ENCODE assay signal across 12 cellular contexts in the genomic region with DNA sequence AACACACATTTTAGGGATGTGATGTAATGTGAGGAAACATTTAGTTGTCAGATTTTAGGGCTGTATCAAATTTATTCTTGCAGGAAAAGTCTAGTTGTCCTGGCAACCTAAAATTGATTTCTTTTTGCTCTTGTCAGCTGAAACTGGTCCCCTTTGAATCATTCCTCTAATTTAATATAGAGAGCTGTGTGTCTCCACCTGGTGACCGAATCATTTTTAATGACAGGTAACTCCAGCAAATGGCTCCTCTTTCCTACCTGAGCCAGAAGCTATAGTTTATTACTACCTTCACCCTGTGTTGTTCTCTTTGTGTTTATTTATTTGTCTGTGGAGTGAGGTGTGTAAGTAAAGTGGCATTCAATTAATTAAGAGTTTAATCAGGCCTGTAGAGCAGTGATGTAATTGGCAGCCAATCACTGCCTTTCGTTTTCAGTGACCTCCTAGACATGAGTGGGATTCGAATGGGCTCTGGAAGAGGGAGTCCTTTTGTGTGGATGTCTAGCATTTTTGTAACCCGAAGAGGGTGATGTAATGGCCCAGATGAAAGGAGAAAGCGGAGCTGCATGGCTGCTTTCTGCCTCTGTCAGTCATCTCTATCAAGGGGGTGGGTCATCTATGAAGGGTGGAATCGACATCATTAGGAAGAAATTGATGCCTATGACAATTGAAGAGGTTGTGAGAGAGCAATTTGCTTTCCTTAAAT.
A peak's percentile ranks its signal among the peaks of the same experiment; 100 is the strongest.
DNase-seq lines count a peak whose midpoint lies in the region; ATAC-seq and TF ChIP-seq lines count a peak whose summit lies in the region.
"Had no signal": no experiment of that assay in that cellular context is flagged by ENCODE, and none has a peak within 500 bp of the region (broad histone marks: within the 10 kb centered on the region; RNA-seq: fewer than 3 reads in every experiment).

No MANE protein-coding gene starts in this region.

- TF ChIP-seq RAD21 in SK-N-SH (IDR thresholded peaks at IDR 0.05; ENCODE audit: low read length) = no peak

- H3K27me3 ChIP-seq in right atrium auricular region = no peaks in the 10 kb centered on the region
- no peaks in the 10 kb centered on the region for H3K27me3 ChIP-seq in SK-N-SH (ENCODE audit: insufficient read depth)
- H3K27me3 ChIP-seq in uterus = no peaks in the 10 kb centered on the region
- H3K27me3 ChIP-seq in tibial nerve = no peaks in the 10 kb centered on the region

- no peak overlapping the region for H3K4me2 ChIP-seq in SK-N-SH

- no peak for TF ChIP-seq POLR2A in uterus (IDR thresholded peaks at IDR 0.05)
- TF ChIP-seq POLR2A in tibial nerve (IDR thresholded peaks at IDR 0.05) = no peak

- peaks cover 92% of the 10 kb centered on the region for H3K79me2 ChIP-seq in SK-N-SH (ENCODE audit: insufficient read depth)

- TF ChIP-seq EP300 in SK-N-SH (IDR thresholded peaks at IDR 0.05; ENCODE audit: borderline replicate concordance in 1 of 2, low read depth in 1 of 2, low read length in 1 of 2) = no peak
- TF ChIP-seq EP300 in tibial nerve (IDR thresholded peaks at IDR 0.05) = no peak

- CTCF ChIA-PET in SK-N-SH (lab: Yijun Ruan, JAX) = no interaction called here

- H3K9me2 ChIP-seq in SK-N-SH = no peaks in the 10 kb centered on the region

- no peaks in the 10 kb centered on the region for H3K36me3 ChIP-seq in right atrium auricular region
- peaks cover 0 to 5% of the 10 kb centered on the region in 2 experiments for H3K36me3 ChIP-seq in SK-N-SH (replicated peaks in 1 of 2; ENCODE audit: control insufficient read depth in 1 of 2, insufficient read depth in 2 of 2, low read length in 1 of 2)
- no peaks in the 10 kb centered on the region for H3K36me3 ChIP-seq in uterus
- H3K36me3 ChIP-seq in tibial nerve = no peaks in the 10 kb centered on the region

- no peak overlapping the region for H3K9ac ChIP-seq in SK-N-SH

- POLR2A ChIA-PET in SK-N-SH (lab: Yijun Ruan, JAX) = no interaction called here

- no peaks in the 10 kb centered on the region for H4K20me1 ChIP-seq in SK-N-SH (ENCODE audit: insufficient read depth)

- H3K27ac ChIP-seq in right atrium auricular region (peak overlapping the region; percentile 45 to 67), SK-N-SH (ENCODE audit: low read depth in 2 of 2, low read length in 1 of 2) (no peak overlapping the region), uterus (peak overlapping the region; percentile 56 to 97), tibial nerve (peak overlapping the region in 1 of 4 donors; percentile 33)

- no peak for ATAC-seq in left cardiac atrium
- ATAC-seq in HG03457 (IDR thresholded peaks at IDR 0.05; ENCODE audit: unreplicated experiment) = no peak

- H3K4me1 ChIP-seq in right atrium auricular region (peaks cover 0 to 67% of the 10 kb centered on the region in 2 donors), SK-N-SH (ENCODE audit: control insufficient read depth in 1 of 2, insufficient read depth in 2 of 2, low read depth in 1 of 2, low read length in 1 of 2) (peaks cover 0 to 17% of the 10 kb centered on the region in 2 experiments; a peak in 2 of 4 replicates), uterus (peaks cover 17 to 18% of the 10 kb centered on the region in 2 donors), tibial nerve (peaks cover 0 to 52% (median 17%) of the 10 kb centered on the region in 4 donors)

- H3K4me3 ChIP-seq in right atrium auricular region (no peak overlapping the region), SK-N-SH (ENCODE audit: low read depth in 2 of 2, low read length in 1 of 2) (no peak overlapping the region), uterus (no peak overlapping the region), tibial nerve (no peak overlapping the region)

- H3K9me3 ChIP-seq in right atrium auricular region (no peaks in the 10 kb centered on the region), SK-N-SH (no peaks in the 10 kb centered on the region), uterus (no peaks in the 10 kb centered on the region), tibial nerve (no peaks in the 10 kb centered on the region)

- H3F3A ChIP-seq in SK-N-SH (replicated peaks; ENCODE audit: insufficient read depth) = peaks cover 7% of the 10 kb centered on the region

- WGBS in SK-N-SH (ENCODE audit: low lambda C conversion rate) = 32% methylated on average over 6 of the region's 6 CpGs
- WGBS in tibial nerve, 2 donors = 55 to 59% methylated on average over 6 of the region's 6 CpGs

- H2AFZ ChIP-seq in SK-N-SH (ENCODE audit: low read depth) = no peak overlapping the region

- no peak for TF ChIP-seq CTCF in right atrium auricular region (IDR thresholded peaks at IDR 0.05)
- TF ChIP-seq CTCF in SK-N-SH (IDR thresholded peaks at IDR 0.05) = no peak
- TF ChIP-seq CTCF in uterus (IDR thresholded peaks at IDR 0.05) = no peak
- TF ChIP-seq CTCF in tibial nerve (IDR thresholded peaks at IDR 0.05) = no peak

- DNase-seq in right atrium auricular region (ENCODE audit: low spot score) = no peak
- DNase-seq in left cardiac atrium = no peak
- no peak for DNase-seq in SK-N-SH
- DNase-seq in left kidney (ENCODE audit: low read depth, low spot score) = peak; percentile 66
- DNase-seq in uterus = no peak
- no peak for DNase-seq in tibial nerve (ENCODE audit: low spot score in 2 of 2)
- no peak for DNase-seq in activated gamma-delta T cell treated with Interleukin-2 at 50 U/mL for 16 hours
- DNase-seq: activated CD4-positive, alpha-beta T cell treated with anti-CD3 and anti-CD28 coated beads for 48 hours; activated effector memory CD4-positive, alpha-beta T cell treated with Interleukin-2 at 50 U/mL for 16 hours; NCI-H69; stimulated activated CD4-positive, alpha-beta T cell treated with anti-CD3 and anti-CD28 coated beads, Interleukin-12 subunit alpha, Interleukin-12 subunit beta, amount 100 ng/mL, for 4 hours had no signal

- intact Hi-C loops in left cardiac atrium (cut with DNase I) = no loop called here
- intact Hi-C loops in uterus (cut with DNase I; ENCODE audit: low total_unique reads) = no loop called here

TF ChIP-seq in SK-N-SH, 30 proteins besides CTCF, POLR2A, EP300 and RAD21:
- TF ChIP-seq EZH2phosphoT487 (IDR thresholded peaks at IDR 0.05; ENCODE audit: borderline replicate concordance, low read depth) (no peak), TEAD4 (IDR thresholded peaks at IDR 0.05; ENCODE audit: borderline replicate concordance, insufficient read depth) (no peak), TCF12 (IDR thresholded peaks at IDR 0.05) (peak; percentile 12; the same call in 1 of the 2 replicates), ELF1 (IDR thresholded peaks at IDR 0.05) (no peak), GATA2 (CRISPR knock-in tag; IDR thresholded peaks at IDR 0.05) (no peak), FOXJ3 (CRISPR knock-in tag; IDR thresholded peaks at IDR 0.05) (no peak), USF2 (IDR thresholded peaks at IDR 0.05; ENCODE audit: borderline replicate concordance, low read depth, low read length) (no peak), JUND (IDR thresholded peaks at IDR 0.05) (no peak), RXRA (IDR thresholded peaks at IDR 0.05; ENCODE audit: borderline replicate concordance, low read depth) (no peak), YY1 (IDR thresholded peaks at IDR 0.05; ENCODE audit: low read depth) (no peak)
- TF ChIP-seq, protein P1, sequence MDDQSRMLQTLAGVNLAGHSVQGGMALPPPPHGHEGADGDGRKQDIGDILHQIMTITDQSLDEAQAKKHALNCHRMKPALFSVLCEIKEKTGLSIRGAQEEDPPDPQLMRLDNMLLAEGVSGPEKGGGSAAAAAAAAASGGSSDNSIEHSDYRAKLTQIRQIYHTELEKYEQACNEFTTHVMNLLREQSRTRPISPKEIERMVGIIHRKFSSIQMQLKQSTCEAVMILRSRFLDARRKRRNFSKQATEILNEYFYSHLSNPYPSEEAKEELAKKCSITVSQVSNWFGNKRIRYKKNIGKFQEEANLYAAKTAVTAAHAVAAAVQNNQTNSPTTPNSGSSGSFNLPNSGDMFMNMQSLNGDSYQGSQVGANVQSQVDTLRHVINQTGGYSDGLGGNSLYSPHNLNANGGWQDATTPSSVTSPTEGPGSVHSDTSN (IDR thresholded peaks at IDR 0.05) = peak; percentile 35; the same call in 1 of the 2 replicates

Comparison
In these comparisons a context has a peak if more than half of its experiments do, and no peak if none do; other contexts are left out.
1. H3K27ac ChIP-seq: peak in right atrium auricular region (2 of 2) and uterus (2 of 2); none in SK-N-SH (0 of 2).